ENCODE assay signal across 9 cellular contexts in the genomic region with DNA sequence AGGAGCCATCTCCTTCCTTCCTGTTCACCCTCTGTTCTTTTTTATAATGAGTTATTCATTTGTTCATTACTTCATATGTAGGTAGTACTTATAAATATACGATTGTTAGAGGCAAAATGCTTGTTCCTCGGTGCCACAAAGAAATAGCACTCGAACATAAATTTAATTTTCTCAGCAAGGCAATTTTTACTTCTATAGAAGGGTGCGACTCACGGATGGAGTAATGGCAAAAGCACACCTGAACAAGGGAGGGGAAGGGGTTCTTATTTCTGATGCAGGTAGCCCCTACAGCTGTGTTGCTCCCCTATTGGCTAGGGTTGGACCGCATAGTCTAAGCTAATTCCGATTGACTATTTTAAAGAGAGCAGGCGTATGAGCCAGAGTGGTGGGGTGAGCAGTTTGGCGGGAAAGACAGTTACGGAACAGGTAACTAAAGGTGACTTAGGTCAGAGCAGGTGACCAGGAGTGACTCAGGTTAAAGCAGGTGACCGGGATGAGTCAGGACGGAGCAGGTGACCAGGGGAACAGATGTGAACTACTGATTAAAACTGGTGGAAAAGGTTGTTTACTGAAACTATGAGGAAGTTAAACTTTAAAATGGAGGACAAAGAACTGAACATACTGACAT. TPM values are rescaled to one million over a fixed set of nuclear protein-coding genes. Genes with fewer than 3 reads are reported as not detected.
DNase-seq lines count a peak whose midpoint lies in the region; ATAC-seq and TF ChIP-seq lines count a peak whose summit lies in the region.
"Not testable (repeated sequence)": the region's sequence is repeated elsewhere in the genome, so short reads cannot be mapped to it uniquely, and the experiment has no call there.
"Had no signal": no experiment of that assay in that cellular context is flagged by ENCODE, and none has a peak within 500 bp of the region (broad histone marks: within the 10 kb centered on the region; RNA-seq: fewer than 3 reads in every experiment).

No MANE protein-coding gene starts in this region.

- H2AK5ac ChIP-seq in mesenchymal stem cell (ENCODE audit: low read length, severe bottlenecking): not testable (repeated sequence)

- peak overlapping the region; percentile 27 for H2BK120ac ChIP-seq in mesenchymal stem cell (ENCODE audit: low read depth, low read length)

- H3K9me2 ChIP-seq in hepatocyte (replicated peaks; ENCODE audit: insufficient read depth): not testable (repeated sequence)

- H3K27me3 Mint-ChIP-seq in endothelial cell (ENCODE audit: unreplicated experiment): not testable (repeated sequence)

- H4K20me1 ChIP-seq in hepatocyte (ENCODE audit: insufficient read depth, poor library complexity, severe bottlenecking): not testable (repeated sequence)

- not testable (repeated sequence) for DNase-seq in ascending aorta (ENCODE audit: low spot score in 2 of 2); endothelial cell (ENCODE audit: low spot score); mesenchymal stem cell; psoas muscle; suprapubic skin (ENCODE audit: low spot score in 2 of 2); vagina (ENCODE audit: extremely low spot score in 2 of 2)
- peak; percentile 68 for DNase-seq in hepatocyte (ENCODE audit: low spot score)

- H3K79me2 ChIP-seq in hepatocyte: not testable (repeated sequence)

- CTCF ChIA-PET in HEK293 (lab: Yijun Ruan, JAX): not testable (repeated sequence)

- 86% methylated on average over 12 of the region's 12 CpGs for WGBS in hepatocyte (ENCODE audit: low lambda C conversion rate, missing lambda C conversion rate)
- over 99% methylated on average over 9 of the region's 12 CpGs for WGBS in mesenchymal stem cell
- 96 to 97% (median 96%) methylated on average over 12 of the region's 12 CpGs for WGBS in psoas muscle, 3 donors
- WGBS in suprapubic skin: 91% methylated on average over 12 of the region's 12 CpGs

- H3K4me1 Mint-ChIP-seq in endothelial cell (ENCODE audit: unreplicated experiment): peaks cover 67% of the 10 kb centered on the region

- not testable (repeated sequence) for TF ChIP-seq CTCF in HEK293 (tag by site-specific recombination; IDR thresholded peaks at IDR 0.05); ascending aorta (IDR thresholded peaks at IDR 0.05); endothelial cell (IDR thresholded peaks at IDR 0.05; ENCODE audit: unreplicated experiment); hepatocyte (IDR thresholded peaks at IDR 0.05; ENCODE audit: poor library complexity); psoas muscle (IDR thresholded peaks at IDR 0.05); suprapubic skin (IDR thresholded peaks at IDR 0.05); vagina (IDR thresholded peaks at IDR 0.05)

- H2AFZ ChIP-seq in hepatocyte; mesenchymal stem cell (ENCODE audit: low read depth, low read length): not testable (repeated sequence)

- not testable (repeated sequence) for H3K4me1 ChIP-seq in HEK293 (ENCODE audit: control insufficient read depth, insufficient read depth, low read length); mesenchymal stem cell (ENCODE audit: control insufficient read depth, insufficient read depth, low read depth, low read length)
- H3K4me1 ChIP-seq in ascending aorta (peaks cover 5 to 41% of the 10 kb centered on the region in 2 donors), hepatocyte (ENCODE audit: insufficient read depth) (peaks cover 27% of the 10 kb centered on the region), psoas muscle (peaks cover 10% of the 10 kb centered on the region), suprapubic skin (peaks cover 33% of the 10 kb centered on the region), vagina (peaks cover 20% of the 10 kb centered on the region)

- H2BK5ac ChIP-seq in mesenchymal stem cell (ENCODE audit: low read depth, low read length, poor library complexity, severe bottlenecking): not testable (repeated sequence)

- H3K27ac Mint-ChIP-seq in endothelial cell (ENCODE audit: unreplicated experiment): peak overlapping the region; percentile 38

- not testable (repeated sequence) for H3K18ac ChIP-seq in mesenchymal stem cell (ENCODE audit: low read depth in 1 of 2, low read length in 2 of 2)

- not testable (repeated sequence) for ATAC-seq in psoas muscle

- H3K4me2 ChIP-seq in hepatocyte; mesenchymal stem cell (ENCODE audit: low read length, poor library complexity, severe bottlenecking): not testable (repeated sequence)

- H3K36me3 Mint-ChIP-seq in endothelial cell (ENCODE audit: low read depth, unreplicated experiment): peaks cover 13% of the 10 kb centered on the region

- H3K27ac ChIP-seq in HEK293 (ENCODE audit: extremely low read depth, low read depth, low read length); mesenchymal stem cell (ENCODE audit: low read length, poor library complexity, severe bottlenecking): not testable (repeated sequence)
- H3K27ac ChIP-seq in ascending aorta: peak overlapping the region; percentile 65 to 70
- H3K27ac ChIP-seq in hepatocyte: peak overlapping the region; percentile 90
- H3K27ac ChIP-seq in psoas muscle: peak overlapping the region; percentile 60
- peak overlapping the region; percentile 80 for H3K27ac ChIP-seq in suprapubic skin
- peak overlapping the region; percentile 72 for H3K27ac ChIP-seq in vagina

- H3K14ac ChIP-seq in mesenchymal stem cell (ENCODE audit: low read length in 2 of 2): not testable (repeated sequence)

- not testable (repeated sequence) for H3K23ac ChIP-seq in mesenchymal stem cell (ENCODE audit: low read length in 2 of 2)

- not testable (repeated sequence) for H4K91ac ChIP-seq in mesenchymal stem cell (ENCODE audit: low read length)

- H2BK15ac ChIP-seq in mesenchymal stem cell (ENCODE audit: low read depth, poor library complexity, severe bottlenecking): not testable (repeated sequence)

- TF ChIP-seq POLR2A in suprapubic skin (IDR thresholded peaks at IDR 0.05); vagina (IDR thresholded peaks at IDR 0.05): not testable (repeated sequence)

- not testable (repeated sequence) for H3K36me3 ChIP-seq in HEK293 (ENCODE audit: control insufficient read depth in 2 of 2, insufficient read depth in 1 of 2, low read length in 2 of 2); ascending aorta; hepatocyte (replicated peaks; ENCODE audit: insufficient read depth, low read depth); mesenchymal stem cell (ENCODE audit: control insufficient read depth in 1 of 2, insufficient read depth in 2 of 2, low read depth in 1 of 2, low read length in 2 of 2); psoas muscle (ENCODE audit: insufficient read depth in 1 of 2, low read depth in 1 of 2); suprapubic skin; vagina

- TF ChIP-seq EP300 in suprapubic skin (IDR thresholded peaks at IDR 0.05): not testable (repeated sequence)

- H3K9me3 Mint-ChIP-seq in endothelial cell (ENCODE audit: unreplicated experiment): not testable (repeated sequence)

- not testable (repeated sequence) for H2BK12ac ChIP-seq in mesenchymal stem cell (ENCODE audit: low read length in 2 of 2)

- H3K9me3 ChIP-seq in HEK293 (ENCODE audit: control insufficient read depth, insufficient read depth, low read depth, low read length); ascending aorta; hepatocyte (ENCODE audit: low read depth); psoas muscle; suprapubic skin; vagina: not testable (repeated sequence)
- peaks cover 21% of the 10 kb centered on the region for H3K9me3 ChIP-seq in mesenchymal stem cell (ENCODE audit: control insufficient read depth, low read length)

- not testable (repeated sequence) for H3K4me3 ChIP-seq in HEK293 (ENCODE audit: low read depth, low read length); ascending aorta; hepatocyte; mesenchymal stem cell (ENCODE audit: insufficient read depth in 1 of 2, low read depth in 1 of 2, low read length in 2 of 2); psoas muscle; suprapubic skin; vagina

- H4K8ac ChIP-seq in mesenchymal stem cell (ENCODE audit: low read length): not testable (repeated sequence)

- H3K9ac ChIP-seq in mesenchymal stem cell (ENCODE audit: low read length): not testable (repeated sequence)

- POLR2A ChIA-PET in HEK293 (lab: Yijun Ruan, JAX): not testable (repeated sequence)

- intact Hi-C loops in ascending aorta (cut with DNase I): loop anchor here (5.0 kb wide), 1 partner anchor 405 kb away; no protein-coding TSS in a partner anchor
- intact Hi-C loops in psoas muscle (cut with DNase I): not testable (repeated sequence)
- intact Hi-C loops in vagina (cut with DNase I): loop anchor here (10.0 kb wide), 1 partner anchor 227 kb away; the partner anchor contains the start of gene C11orf91

- not testable (repeated sequence) for H3K79me1 ChIP-seq in mesenchymal stem cell (replicated peaks; ENCODE audit: low read length, poor library complexity, severe bottlenecking)

- not testable (repeated sequence) for H3K27me3 ChIP-seq in ascending aorta; hepatocyte; psoas muscle (ENCODE audit: insufficient read depth in 3 of 3, low read length in 2 of 3); suprapubic skin; vagina
- H3K27me3 ChIP-seq in mesenchymal stem cell (ENCODE audit: control insufficient read depth in 1 of 2, insufficient read depth in 1 of 2, low read length in 2 of 2): peaks cover 5 to 82% of the 10 kb centered on the region in 2 experiments

- H3K4ac ChIP-seq in mesenchymal stem cell (ENCODE audit: low read depth in 1 of 2, low read length in 2 of 2): not testable (repeated sequence)

- not testable (repeated sequence) for H3K4me3 Mint-ChIP-seq in endothelial cell (ENCODE audit: unreplicated experiment)

TF ChIP-seq in HEK293, 187 proteins besides CTCF, POLR2A, EP300 and RAD21:
- peak; percentile 90 for TF ChIP-seq SETDB1 (IDR thresholded peaks at IDR 0.05; ENCODE audit: insufficient read length, low read length)
TF ChIP-seq in HEK293: peak in this region for 1; not testable (repeated sequence) for 186.

RNA-seq across cellular contexts. Expression of gene LMO2, which starts 40.0 kb away (rescaled TPM):
- total RNA-seq in ascending aorta (56.0 TPM), endothelial cell (ENCODE audit: unreplicated experiment) (223 TPM), hepatocyte (2.5 and 4.9 TPM in 2 replicates), psoas muscle (10 to 100 TPM; 11.1 to 47.1 (median 14.6) TPM), suprapubic skin (10 to 100 TPM in 1 of 4 donors, 1 to 10 TPM in 3; 2.1 to 11.1 (median 7.0) TPM), vagina (26.5 TPM)
- polyA plus RNA-seq in hepatocyte (4.9 and 5.5 TPM in 2 replicates), psoas muscle (10 to 100 TPM in 1 of 3 donors, 1 to 10 TPM in 2; 8.0 to 12.3 (median 9.5) TPM)
- 0.26 TPM for polyA plus RNA-seq in mesenchymal stem cell (2013, experiment 1 of 2)
- polyA plus RNA-seq in mesenchymal stem cell (2013, experiment 2 of 2): 0.34 TPM
- polyA plus RNA-seq: CD8-positive, alpha-beta memory T cell had no signal
